ENCODE assay signal across 16 cellular contexts in the genomic region with DNA sequence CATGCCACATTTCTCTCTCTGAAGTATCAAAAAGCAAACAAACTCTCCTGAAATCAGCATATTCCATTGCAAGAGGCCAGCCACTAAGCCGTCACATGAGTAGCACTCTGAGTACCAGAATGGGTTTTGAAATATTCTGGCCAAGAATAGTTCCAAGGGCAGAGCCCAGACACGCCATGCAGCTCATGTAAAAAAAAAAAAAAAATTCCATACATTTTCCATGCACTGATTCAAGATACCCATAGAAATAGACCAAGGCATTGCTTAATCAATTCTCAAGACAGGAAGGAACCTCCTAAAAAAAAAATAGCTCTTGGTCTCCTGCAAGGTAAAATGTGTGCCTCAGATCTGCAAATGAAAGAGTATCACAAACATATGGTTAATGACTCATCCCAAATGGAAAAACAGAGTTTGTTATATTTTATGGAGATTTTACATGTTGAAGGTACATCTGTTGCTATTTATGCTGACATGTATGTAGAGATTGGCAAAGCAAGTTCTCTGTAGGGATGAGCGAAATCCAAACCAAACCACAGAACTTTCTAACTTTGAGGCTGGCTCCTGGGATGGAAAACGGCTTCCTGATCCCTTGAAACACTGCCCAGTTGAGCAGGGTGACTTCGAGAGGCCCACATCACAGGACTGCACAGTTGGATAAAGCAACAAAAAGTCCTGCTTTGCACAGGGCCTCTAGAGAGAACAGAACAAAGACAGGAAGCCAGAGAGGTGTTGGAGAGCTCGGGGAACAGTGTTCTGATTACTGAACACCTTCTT.
A peak's percentile ranks its signal among the peaks of the same experiment; 100 is the strongest.
DNase-seq lines count a peak whose midpoint lies in the region; TF ChIP-seq lines count a peak whose summit lies in the region.
"Had no signal": no experiment of that assay in that cellular context is flagged by ENCODE, and none has a peak within 500 bp of the region (broad histone marks: within the 10 kb centered on the region; RNA-seq: fewer than 3 reads in every experiment).

No MANE protein-coding gene starts in this region.

- no peak overlapping the region for H3K23ac ChIP-seq in mesendoderm (ENCODE audit: low read length)

- TF ChIP-seq CTCF in foreskin fibroblast (IDR thresholded peaks at IDR 0.05; ENCODE audit: low read depth, low read length): no peak

- H3K9ac ChIP-seq in skeletal muscle tissue (ENCODE audit: low read depth in 1 of 3, low read length in 3 of 3) (no peak overlapping the region), mesendoderm (ENCODE audit: low read length) (no peak overlapping the region)

- H3K18ac ChIP-seq in mesendoderm (ENCODE audit: low read length): no peak overlapping the region

- H2BK15ac ChIP-seq in mesendoderm (replicated peaks; ENCODE audit: low read depth): no peak overlapping the region

- H3K4me2 ChIP-seq in mesendoderm (ENCODE audit: low read length): no peak overlapping the region
- H3K4me2 ChIP-seq: A549 had no signal

- no peak overlapping the region for H2BK120ac ChIP-seq in mesendoderm (ENCODE audit: low read depth, low read length)

- DNase-seq in NCI-H510A treated with DMSO at 0.1 percent for 48 hours (lab: John Stamatoyannopoulos, UW) (peak; percentile 17), NCI-H510A (lab: John Stamatoyannopoulos, UW) (no peak), amniotic epithelial cell (ENCODE audit: low read depth) (peak; percentile 3), foreskin fibroblast (peak; percentile 81 to 90), SKM-1 (lab: John Stamatoyannopoulos, UW; ENCODE audit: unreplicated experiment) (no peak), mesendoderm (no peak), iPS-NIHi7 (ENCODE audit: extremely low spot score) (no peak)
- DNase-seq: activated CD4-positive, alpha-beta T cell treated with anti-CD3 and anti-CD28 coated beads for 48 hours; activated T-cell treated with anti-CD3 and anti-CD28 coated beads, Interleukin-2, amount 50 U/mL, for 24 hours; effector CD4-positive, alpha-beta T cell; NCI-H1092 treated with DMSO at 0.1 percent for 48 hours; NCI-H524; ovary had no signal

- no peak overlapping the region for H2BK5ac ChIP-seq in mesendoderm (ENCODE audit: low read length)

- H4K8ac ChIP-seq in mesendoderm (ENCODE audit: low read depth, low read length): no peak overlapping the region

- H3K36me3 ChIP-seq in skeletal muscle tissue (ENCODE audit: control insufficient read depth in 3 of 3, insufficient read depth in 3 of 3, low read length in 3 of 3) (no peaks in the 10 kb centered on the region), mesendoderm (ENCODE audit: control insufficient read depth, insufficient read depth, low read length) (no peaks in the 10 kb centered on the region)
- H3K36me3 ChIP-seq: ovary had no signal

- no peaks in the 10 kb centered on the region for H3K79me2 ChIP-seq in mesendoderm (ENCODE audit: control insufficient read depth, insufficient read depth, low read length)

- H3K9me3 ChIP-seq in skeletal muscle tissue (ENCODE audit: control insufficient read depth in 3 of 3, low read length in 3 of 3): no peaks in the 10 kb centered on the region
- H3K9me3 ChIP-seq: A549, Caco-2, ovary had no signal

- no peak overlapping the region for H2AK5ac ChIP-seq in mesendoderm (ENCODE audit: low read length)

- no peaks in the 10 kb centered on the region for H3K79me1 ChIP-seq in mesendoderm (ENCODE audit: low read length)

- H3K4ac ChIP-seq in mesendoderm (ENCODE audit: low read depth, low read length): no peak overlapping the region

- H4K5ac ChIP-seq in mesendoderm (ENCODE audit: low read length): no peak overlapping the region

- no peak overlapping the region for H3K4me3 ChIP-seq in foreskin fibroblast (ENCODE audit: low read depth in 1 of 2, low read length in 2 of 2)
- H3K4me3 ChIP-seq in skeletal muscle tissue (ENCODE audit: low read length in 3 of 3): no peak overlapping the region
- no peak overlapping the region for H3K4me3 ChIP-seq in mesendoderm (ENCODE audit: low read length)
- H3K4me3 ChIP-seq: A549, ovary had no signal

- no peaks in the 10 kb centered on the region for H3K27me3 ChIP-seq in skeletal muscle tissue (ENCODE audit: control insufficient read depth in 3 of 3, insufficient read depth in 3 of 3, low read length in 3 of 3)
- H3K27me3 ChIP-seq in mesendoderm (ENCODE audit: insufficient read depth, low read length, poor library complexity): no peaks in the 10 kb centered on the region
- H3K27me3 ChIP-seq: ovary had no signal

- WGBS in mesendoderm (ENCODE audit: extremely low coverage, insufficient coverage, low lambda C conversion rate): no CpG with 5 or more reads among the region's 6 CpGs

- no peak overlapping the region for H3K56ac ChIP-seq in mesendoderm (ENCODE audit: low read length)

- peaks cover 10 to 14% (median 11%) of the 10 kb centered on the region in 3 donors for H3K4me1 ChIP-seq in skeletal muscle tissue (ENCODE audit: control insufficient read depth in 3 of 3, insufficient read depth in 3 of 3, low read length in 3 of 3)
- peaks cover 2% of the 10 kb centered on the region for H3K4me1 ChIP-seq in mesendoderm (ENCODE audit: control insufficient read depth, low read depth, low read length)
- H3K4me1 ChIP-seq: A549, Caco-2 had no signal

- H3K27ac ChIP-seq in skeletal muscle tissue (ENCODE audit: low read depth, low read length): peak overlapping the region; percentile 22
- H3K27ac ChIP-seq in mesendoderm (ENCODE audit: low read depth, low read length): no peak overlapping the region
- H3K27ac ChIP-seq: A549, ovary had no signal

Comparison
In these comparisons a context has a peak if more than half of its experiments do, and no peak if none do; other contexts are left out.
1. DNase-seq: peak in NCI-H510A treated with DMSO at 0.1 percent for 48 hours (single experiment), amniotic epithelial cell (single experiment) and foreskin fibroblast (2 of 2); none in NCI-H510A (single experiment), SKM-1 (single experiment), mesendoderm (single experiment) and iPS-NIHi7 (single experiment).